Comparison of ENCODE assay signal across 22 cellular contexts in the genomic region with DNA sequence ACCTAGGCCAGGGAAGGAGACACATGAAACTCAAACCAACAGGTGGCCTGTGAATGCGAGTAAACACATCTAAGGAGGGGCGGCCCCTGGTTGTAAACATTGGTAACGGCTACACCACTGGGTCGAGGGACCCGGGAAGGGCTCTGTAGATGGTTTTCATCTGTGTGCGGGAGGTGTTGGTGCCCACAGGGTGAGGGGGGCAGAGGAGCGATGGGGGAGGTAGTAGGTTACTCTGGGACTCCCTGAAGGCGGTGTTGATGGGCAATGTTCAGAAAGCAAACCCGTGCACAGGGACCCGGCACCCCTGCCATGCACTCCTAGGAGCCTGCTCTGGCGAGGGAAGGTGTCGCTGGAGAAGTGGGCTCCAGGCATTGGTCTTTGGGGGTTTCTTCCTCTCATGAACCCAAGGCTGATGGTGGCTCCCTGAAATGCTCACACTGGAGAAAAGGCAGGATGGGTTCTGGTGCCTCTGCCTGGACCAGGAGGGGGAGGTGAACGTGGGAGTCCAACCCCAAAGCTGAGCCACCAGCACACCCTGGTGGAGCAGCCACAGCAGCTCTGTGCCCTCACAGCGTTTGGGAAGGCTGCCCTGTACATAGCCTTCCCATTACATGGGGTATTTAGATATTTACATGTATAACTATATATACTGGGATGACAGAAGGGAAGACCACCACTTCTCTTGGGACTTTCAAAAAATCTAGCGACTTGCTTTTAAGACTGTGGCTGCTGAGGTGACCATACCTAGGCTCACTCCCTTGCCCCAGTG.
"Had no signal": no experiment of that assay in that cellular context is flagged by ENCODE, and none has a peak within 500 bp of the region (broad histone marks: within the 10 kb centered on the region; RNA-seq: fewer than 3 reads in every experiment).

No MANE protein-coding gene starts in this region.

- H3K27me3 ChIP-seq: body of pancreas, spleen, thyroid gland, upper lobe of left lung had no signal

- ATAC-seq: activated CD4-positive, alpha-beta T cell treated with anti-CD3 and anti-CD28 coated beads for 36 hours; activated CD8-positive, alpha-beta memory T cell treated with anti-CD3 and anti-CD28 coated beads, Interleukin-2, amount 10 ng/mL, durations not matched to agents 7 days and 5 days; activated CD8-positive, alpha-beta T cell treated with anti-CD3 and anti-CD28 coated beads, Interleukin-2, amount 10 ng/mL, durations not matched to agents 7 days and 5 days; activated naive CD8-positive, alpha-beta T cell treated with anti-CD3 and anti-CD28 coated beads, Interleukin-2, amount 50 U/mL, for 24 hours; body of pancreas; effector memory CD8-positive, alpha-beta T cell; naive thymus-derived CD8-positive, alpha-beta T cell; right cardiac atrium had no signal

- H3K4me1 ChIP-seq: body of pancreas, spleen, thyroid gland, upper lobe of left lung had no signal

- H3K4me1 Mint-ChIP-seq: activated CD4-positive, alpha-beta T cell treated with anti-CD3 and anti-CD28 coated beads for 36 hours; activated CD8-positive, alpha-beta memory T cell treated with anti-CD3 and anti-CD28 coated beads, Interleukin-2, amount 10 ng/mL, durations not matched to agents 7 days and 5 days; activated naive CD4-positive, alpha-beta T cell treated with anti-CD3 and anti-CD28 coated beads, Interleukin-2, amount 50 U/mL, for 24 hours; activated naive CD8-positive, alpha-beta T cell treated with anti-CD3 and anti-CD28 coated beads, Interleukin-2, amount 50 U/mL, for 24 hours; naive thymus-derived CD8-positive, alpha-beta T cell had no signal

- H3K9me3 Mint-ChIP-seq: activated naive CD4-positive, alpha-beta T cell treated with anti-CD3 and anti-CD28 coated beads, Interleukin-2, amount 50 U/mL, for 24 hours; activated naive CD8-positive, alpha-beta T cell treated with anti-CD3 and anti-CD28 coated beads, Interleukin-2, amount 50 U/mL, for 24 hours; activated T-helper 2 cell treated with anti-CD3 and anti-CD28 coated beads, Interferon-gamma antibody, Interleukin-2, Interleukin-4, amounts not matched to agents 10 μg/mL and 5 μg/mL and 100 μg/mL, durations not matched to agents 14 hours and 24 hours and 36 hours; effector memory CD8-positive, alpha-beta T cell; memory B cell; T-helper 2 cell treated with Interferon-gamma antibody and Interleukin-4, amounts not matched to agents 5 μg/mL and 100 μg/mL, for 36 hours had no signal

- H3K4me3 Mint-ChIP-seq: activated CD4-positive, alpha-beta T cell treated with anti-CD3 and anti-CD28 coated beads for 36 hours; activated CD8-positive, alpha-beta memory T cell treated with anti-CD3 and anti-CD28 coated beads, Interleukin-2, amount 10 ng/mL, durations not matched to agents 7 days and 5 days; activated CD8-positive, alpha-beta T cell treated with anti-CD3 and anti-CD28 coated beads, Interleukin-2, amount 10 ng/mL, durations not matched to agents 7 days and 5 days; activated naive CD4-positive, alpha-beta T cell treated with anti-CD3 and anti-CD28 coated beads, Interleukin-2, amount 50 U/mL, for 24 hours; activated naive CD8-positive, alpha-beta T cell treated with anti-CD3 and anti-CD28 coated beads, Interleukin-2, amount 50 U/mL, for 24 hours; effector memory CD8-positive, alpha-beta T cell; memory B cell; naive thymus-derived CD8-positive, alpha-beta T cell; neural crest cell; T-helper 2 cell treated with Interferon-gamma antibody and Interleukin-4, amounts not matched to agents 5 μg/mL and 100 μg/mL, for 36 hours had no signal

- H3K36me3 Mint-ChIP-seq: activated CD8-positive, alpha-beta memory T cell treated with anti-CD3 and anti-CD28 coated beads, Interleukin-2, amount 10 ng/mL, durations not matched to agents 7 days and 5 days; activated naive CD4-positive, alpha-beta T cell treated with anti-CD3 and anti-CD28 coated beads, Interleukin-2, amount 50 U/mL, for 24 hours; memory B cell; naive thymus-derived CD8-positive, alpha-beta T cell had no signal

- H3K36me3 ChIP-seq: thyroid gland, upper lobe of left lung had no signal

- DNase-seq: activated CD4-positive, alpha-beta T cell treated with anti-CD3 and anti-CD28 coated beads for 36 hours; activated CD4-positive, CD25-positive, alpha-beta regulatory T cell; activated CD8-positive, alpha-beta memory T cell treated with anti-CD3 and anti-CD28 coated beads, Interleukin-2, amount 10 ng/mL, durations not matched to agents 7 days and 5 days; activated CD8-positive, alpha-beta T cell treated with anti-CD3 and anti-CD28 coated beads, Interleukin-2, amount 10 ng/mL, durations not matched to agents 7 days and 5 days; activated naive CD8-positive, alpha-beta T cell treated with anti-CD3 and anti-CD28 coated beads, Interleukin-2, amount 50 U/mL, for 24 hours; activated T-cell treated with anti-CD3 and anti-CD28 coated beads, Interleukin-2, amount 50 U/mL, for 48 hours; body of pancreas; cerebellar nuclear complex; effector memory CD8-positive, alpha-beta T cell; naive thymus-derived CD8-positive, alpha-beta T cell; right cardiac atrium; spleen; stimulated activated naive CD4-positive, alpha-beta T cell treated with Interleukin-2 at 50 U/mL for 16 hours; T-helper 1 cell; thyroid gland had no signal

- H3K27ac ChIP-seq: body of pancreas, coronary artery, spleen, thyroid gland, upper lobe of left lung had no signal

- H3K27ac Mint-ChIP-seq: activated CD4-positive, alpha-beta T cell treated with anti-CD3 and anti-CD28 coated beads for 36 hours; activated CD8-positive, alpha-beta memory T cell treated with anti-CD3 and anti-CD28 coated beads, Interleukin-2, amount 10 ng/mL, durations not matched to agents 7 days and 5 days; activated CD8-positive, alpha-beta T cell treated with anti-CD3 and anti-CD28 coated beads, Interleukin-2, amount 10 ng/mL, durations not matched to agents 7 days and 5 days; activated naive CD4-positive, alpha-beta T cell treated with anti-CD3 and anti-CD28 coated beads, Interleukin-2, amount 50 U/mL, for 24 hours; activated naive CD8-positive, alpha-beta T cell treated with anti-CD3 and anti-CD28 coated beads, Interleukin-2, amount 50 U/mL, for 24 hours; activated T-helper 2 cell treated with anti-CD3 and anti-CD28 coated beads, Interferon-gamma antibody, Interleukin-2, Interleukin-4, amounts not matched to agents 10 μg/mL and 5 μg/mL and 100 μg/mL, durations not matched to agents 14 hours and 24 hours and 36 hours; effector memory CD8-positive, alpha-beta T cell; memory B cell; T-helper 2 cell treated with Interferon-gamma antibody and Interleukin-4, amounts not matched to agents 5 μg/mL and 100 μg/mL, for 36 hours had no signal

- H3K4me3 ChIP-seq: body of pancreas, coronary artery, spleen, thyroid gland, upper lobe of left lung had no signal

- H3K9me3 ChIP-seq: body of pancreas, spleen, thyroid gland, upper lobe of left lung had no signal

- H3K27me3 Mint-ChIP-seq: activated CD4-positive, alpha-beta T cell treated with anti-CD3 and anti-CD28 coated beads for 36 hours; activated CD8-positive, alpha-beta memory T cell treated with anti-CD3 and anti-CD28 coated beads, Interleukin-2, amount 10 ng/mL, durations not matched to agents 7 days and 5 days; activated naive CD4-positive, alpha-beta T cell treated with anti-CD3 and anti-CD28 coated beads, Interleukin-2, amount 50 U/mL, for 24 hours; activated naive CD8-positive, alpha-beta T cell treated with anti-CD3 and anti-CD28 coated beads, Interleukin-2, amount 50 U/mL, for 24 hours had no signal
